12 cellular contexts compared by ENCODE assay signal in genomic region chr1:41741244-41741643, GRCh38.
A peak's percentile ranks its signal among the peaks of the same experiment; 100 is the strongest.
DNase-seq lines count a peak whose midpoint lies in the region; ATAC-seq and TF ChIP-seq lines count a peak whose summit lies in the region.
"Had no signal": no experiment of that assay in that cellular context is flagged by ENCODE, and none has a peak within 500 bp of the region (broad histone marks: within the 10 kb centered on the region; RNA-seq: fewer than 3 reads in every experiment).

No MANE protein-coding gene starts in this region.

- H3K4me1 Mint-ChIP-seq in activated naive CD8-positive, alpha-beta T cell (ENCODE audit: low read depth): peaks cover 87% of the 10 kb centered on the region

- no peaks in the 10 kb centered on the region for H3K9me2 ChIP-seq in SU-DHL-6 (replicated peaks; ENCODE audit: insufficient read depth, low read length)

- no peak overlapping the region for H3K4me2 ChIP-seq in SU-DHL-6 (ENCODE audit: low read depth, low read length, poor library complexity, severe bottlenecking)

- no peak for ATAC-seq in GM21576 (IDR thresholded peaks at IDR 0.05; ENCODE audit: unreplicated experiment)
- no peak for ATAC-seq in GM19467 (IDR thresholded peaks at IDR 0.05; ENCODE audit: unreplicated experiment)
- ATAC-seq: CD8-positive, alpha-beta T cell; SK-N-SH treated with all-trans-retinoic acid at 6 μM for 48 hours had no signal

- H3K27me3 Mint-ChIP-seq in activated naive CD8-positive, alpha-beta T cell: no peaks in the 10 kb centered on the region
- H3K27me3 Mint-ChIP-seq: memory B cell had no signal

- no peak for TF ChIP-seq CTCF in SU-DHL-6 (IDR thresholded peaks at IDR 0.05; ENCODE audit: insufficient read depth, low read length, poor library complexity, severe bottlenecking)

- H3K9me3 Mint-ChIP-seq in activated naive CD8-positive, alpha-beta T cell (ENCODE audit: low read depth): no peaks in the 10 kb centered on the region
- H3K9me3 Mint-ChIP-seq: CD8-positive, alpha-beta T cell; memory B cell had no signal

- H3K9ac ChIP-seq in SU-DHL-6 (ENCODE audit: low read length): no peak overlapping the region
- H3K9ac ChIP-seq: parathyroid adenoma had no signal

- no peaks in the 10 kb centered on the region for H3F3A ChIP-seq in SU-DHL-6 (ENCODE audit: insufficient read depth)

- H3K27ac Mint-ChIP-seq in activated naive CD8-positive, alpha-beta T cell: peak overlapping the region; percentile 90

- DNase-seq in Daoy (ENCODE audit: low read depth) (peak; percentile 67), T1000 (lab: John Stamatoyannopoulos, UW) (no peak), SKM-1 (lab: John Stamatoyannopoulos, UW; ENCODE audit: unreplicated experiment) (no peak)
- peak; percentile 53 to 55 for DNase-seq in stimulated activated CD4-positive, alpha-beta T cell treated with anti-CD3 and anti-CD28 coated beads, Interleukin-15, amount 100 ng/mL, for 48 hours (ENCODE audit: low read depth in 2 of 2)
- DNase-seq: CD8-positive, alpha-beta T cell had no signal

- no peak overlapping the region for H3K4me3 ChIP-seq in SU-DHL-6 (ENCODE audit: insufficient read depth, low read length, poor library complexity, severe bottlenecking)

- no peaks in the 10 kb centered on the region for H3K27me3 ChIP-seq in SU-DHL-6 (ENCODE audit: low read length)

- no peaks in the 10 kb centered on the region for H3K9me3 ChIP-seq in SU-DHL-6 (ENCODE audit: insufficient read depth, low read length)

- no peaks in the 10 kb centered on the region for H3K36me3 Mint-ChIP-seq in activated naive CD8-positive, alpha-beta T cell
- H3K36me3 Mint-ChIP-seq: CD8-positive, alpha-beta T cell; memory B cell had no signal

- no peaks in the 10 kb centered on the region for H4K20me1 ChIP-seq in SU-DHL-6 (ENCODE audit: low read depth, low read length)

- H3K27ac ChIP-seq in SU-DHL-6 (ENCODE audit: low read depth, low read length): peak overlapping the region; percentile 31
- H3K27ac ChIP-seq: parathyroid adenoma had no signal

- H3K4me3 Mint-ChIP-seq in activated naive CD8-positive, alpha-beta T cell: peak overlapping the region; percentile 30
- H3K4me3 Mint-ChIP-seq: CD8-positive, alpha-beta T cell; memory B cell had no signal

- no peaks in the 10 kb centered on the region for H3K36me3 ChIP-seq in SU-DHL-6 (ENCODE audit: low read length)

- no peak overlapping the region for H2AFZ ChIP-seq in SU-DHL-6 (ENCODE audit: low read depth, low read length, severe bottlenecking)
- H2AFZ ChIP-seq: parathyroid adenoma had no signal

- H3K79me2 ChIP-seq in SU-DHL-6 (ENCODE audit: insufficient read depth, low read length): no peaks in the 10 kb centered on the region
- H3K79me2 ChIP-seq: parathyroid adenoma had no signal

Comparison
In these comparisons a context has a peak if more than half of its experiments do, and no peak if none do; other contexts are left out.
1. DNase-seq: peak in Daoy (single experiment) and stimulated activated CD4-positive, alpha-beta T cell treated with anti-CD3 and anti-CD28 coated beads, Interleukin-15, amount 100 ng/mL, for 48 hours (2 of 2); none in T1000 (single experiment) and SKM-1 (single experiment).